In the genomic region with DNA sequence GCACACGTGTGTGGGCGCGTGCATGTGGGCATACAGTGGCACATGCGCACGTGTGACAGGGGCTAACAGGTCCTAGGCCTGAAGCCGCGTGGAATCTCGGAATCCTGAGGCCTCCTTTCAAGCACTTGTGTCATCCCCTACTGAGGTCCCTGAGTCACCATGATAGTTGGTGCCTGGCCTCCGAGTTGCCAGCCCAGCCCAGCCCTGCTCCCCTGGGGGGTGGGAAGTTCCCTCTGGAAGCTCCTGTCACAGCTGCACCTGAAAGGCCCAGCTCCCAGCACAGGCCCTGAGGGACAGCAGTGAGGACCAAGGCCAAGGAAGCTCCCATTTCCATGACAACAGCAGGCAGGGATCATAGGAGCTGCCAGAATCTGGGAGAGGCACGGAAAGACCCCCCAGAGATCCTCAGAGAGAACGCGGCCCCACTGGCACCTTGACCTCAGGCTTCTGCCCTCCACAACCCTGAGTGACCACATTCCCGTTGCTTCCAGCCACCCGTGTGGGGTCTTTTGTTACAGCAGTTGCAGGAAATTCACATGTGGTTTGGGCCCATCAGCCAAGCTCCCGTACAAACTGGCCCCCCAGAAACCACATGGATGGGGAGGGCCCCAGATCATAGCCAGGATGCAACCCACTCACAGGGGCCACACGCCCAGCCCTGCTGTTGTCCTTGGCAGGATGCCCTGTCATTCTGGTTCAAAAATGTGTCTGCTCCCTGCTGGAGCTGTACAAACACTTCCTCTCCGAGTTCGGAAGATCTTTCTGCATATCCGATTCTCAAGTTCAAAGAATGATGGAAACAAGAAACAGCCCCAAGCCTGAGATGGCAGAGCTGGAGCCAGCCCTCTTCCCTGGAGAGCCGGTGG, we compare ENCODE assay signal across 16 cellular contexts. TPM values are rescaled to one million over a fixed set of nuclear protein-coding genes. Genes with fewer than 3 reads are reported as not detected.
DNase-seq lines count a peak whose midpoint lies in the region; ATAC-seq, FAIRE-seq and TF ChIP-seq lines count a peak whose summit lies in the region.
"Had no signal": no experiment of that assay in that cellular context is flagged by ENCODE, and none has a peak within 500 bp of the region (broad histone marks: within the 10 kb centered on the region; RNA-seq: fewer than 3 reads in every experiment).

No MANE protein-coding gene starts in this region.

- FAIRE-seq in HepG2 (lab: Jason Lieb, UNC) (no peak), astrocyte (lab: Jason Lieb, UNC) (no peak)

- BruUV-seq in HepG2 (replicated peaks; lab: Mats Ljungman, UMichigan) = no TSS peak

- no peak for TF ChIP-seq POLR2A in HepG2 (IDR thresholded peaks at IDR 0.05; ENCODE audit: insufficient read depth in 1 of 2, low read depth in 2 of 2, low read length in 2 of 2)
- no peak for TF ChIP-seq POLR2A in uterus (IDR thresholded peaks at IDR 0.05)

- no peak overlapping the region for H3K9ac ChIP-seq in liver (ENCODE audit: low read depth in 1 of 2, low read length in 2 of 2)
- no peak overlapping the region for H3K9ac ChIP-seq in HepG2 (ENCODE audit: insufficient read depth, low read depth, low read length)
- H3K9ac ChIP-seq in astrocyte (ENCODE audit: low read length) = no peak overlapping the region

- H4K20me1 ChIP-seq in HepG2 (ENCODE audit: insufficient read depth, low read length) = peaks cover 7% of the 10 kb centered on the region; the same call in 1 of the 2 replicates
- H4K20me1 ChIP-seq in astrocyte (ENCODE audit: insufficient read depth, low read length) = no peaks in the 10 kb centered on the region

- no peak overlapping the region for H3K27ac Mint-ChIP-seq in astrocyte (ENCODE audit: unreplicated experiment)
- no peak overlapping the region for H3K27ac Mint-ChIP-seq in natural killer cell treated with Interleukin-12 subunit alpha and Interleukin-12 subunit beta and Interleukin-15 and Interleukin-18, amount 100 ng/mL, for 72 hours
- H3K27ac Mint-ChIP-seq: activated B cell treated with CpG ODN at 0.5 μM for 24 hours; activated T-helper 1 cell treated with anti-CD3 and anti-CD28 coated beads, Interleukin-12 subunit alpha, Interleukin-12 subunit beta, Interleukin-2, Interleukin-4 antibody, amounts not matched to agents 30 ng/mL and 10 ng/mL and 1 ng/mL, durations not matched to agents 14 hours and 24 hours and 36 hours; CD14-positive monocyte; memory B cell had no signal

- POLR2A ChIA-PET in HepG2 (lab: Yijun Ruan, JAX) = no interaction called here

- peaks cover 3% of the 10 kb centered on the region for H3K9me3 Mint-ChIP-seq in astrocyte (ENCODE audit: unreplicated experiment)
- no peaks in the 10 kb centered on the region for H3K9me3 Mint-ChIP-seq in natural killer cell treated with Interleukin-12 subunit alpha and Interleukin-12 subunit beta and Interleukin-15 and Interleukin-18, amount 100 ng/mL, for 72 hours
- H3K9me3 Mint-ChIP-seq: activated B cell treated with CpG ODN at 0.5 μM for 24 hours; activated T-helper 1 cell treated with anti-CD3 and anti-CD28 coated beads, Interleukin-12 subunit alpha, Interleukin-12 subunit beta, Interleukin-2, Interleukin-4 antibody, amounts not matched to agents 30 ng/mL and 10 ng/mL and 1 ng/mL, durations not matched to agents 14 hours and 24 hours and 36 hours; memory B cell had no signal

- ATAC-seq in HepG2 (no peak; the same call in 2 of the 3 replicates), left lung (peak; percentile 19)
- no peak for ATAC-seq in natural killer cell treated with Interleukin-12 subunit alpha and Interleukin-12 subunit beta and Interleukin-15 and Interleukin-18, amount 100 ng/mL, for 72 hours
- ATAC-seq: gastrocnemius medialis had no signal

- H3K9me3 ChIP-seq in liver (ENCODE audit: control insufficient read depth in 4 of 4, low read length in 3 of 4) (no peaks in the 10 kb centered on the region), HepG2 (ENCODE audit: low read length) (no peaks in the 10 kb centered on the region), astrocyte (ENCODE audit: insufficient read depth, low read depth, low read length) (no peaks in the 10 kb centered on the region), left lung (no peaks in the 10 kb centered on the region), uterus (no peaks in the 10 kb centered on the region)
- H3K9me3 ChIP-seq: gastrocnemius medialis had no signal

- peaks cover 10% of the 10 kb centered on the region for H3K4me1 Mint-ChIP-seq in astrocyte (ENCODE audit: low read depth, unreplicated experiment)
- H3K4me1 Mint-ChIP-seq in natural killer cell treated with Interleukin-12 subunit alpha and Interleukin-12 subunit beta and Interleukin-15 and Interleukin-18, amount 100 ng/mL, for 72 hours (ENCODE audit: low read depth in 2 of 2) = peaks cover 0 to 4% of the 10 kb centered on the region in 2 donors

- no peak for DNase-seq in HepG2 (ENCODE audit: low spot score)
- peak; percentile 51 for DNase-seq in astrocyte (ENCODE audit: low read depth)
- no peak for DNase-seq in left lung
- no peak for DNase-seq in NCI-H1436 treated with DMSO at 0.1 percent for 48 hours (lab: John Stamatoyannopoulos, UW)
- DNase-seq in uterus = no peak
- DNase-seq in natural killer cell treated with Interleukin-12 subunit alpha and Interleukin-12 subunit beta and Interleukin-15 and Interleukin-18, amount 100 ng/mL, for 72 hours (ENCODE audit: low spot score) = no peak
- no peak for DNase-seq in NCI-H128 (lab: John Stamatoyannopoulos, UW; ENCODE audit: unreplicated experiment)
- DNase-seq: activated B cell treated with CpG ODN at 0.5 μM for 24 hours, gastrocnemius medialis, NCI-H1048 had no signal

- H3K79me2 ChIP-seq in HepG2 (ENCODE audit: insufficient read depth, low read length) (no peaks in the 10 kb centered on the region), astrocyte (ENCODE audit: insufficient read depth, low read length) (no peaks in the 10 kb centered on the region)

- CTCF ChIA-PET in HepG2 (lab: Yijun Ruan, JAX; ENCODE audit: low intra/inter-chr PET ratio, low total read pairs) = no interaction called here

- H3K4me2 ChIP-seq in HepG2 (ENCODE audit: low read depth, low read length) = no peak overlapping the region
- H3K4me2 ChIP-seq in astrocyte (ENCODE audit: low read length) = peak overlapping the region; percentile 54

- H3K4me1 ChIP-seq in liver (ENCODE audit: control insufficient read depth in 4 of 4, insufficient read depth in 4 of 4, low read length in 3 of 4) (no peaks in the 10 kb centered on the region), HepG2 (ENCODE audit: insufficient read depth, low read length) (no peaks in the 10 kb centered on the region), astrocyte (ENCODE audit: insufficient read depth, low read length) (peaks cover 10% of the 10 kb centered on the region), left lung (peaks cover 12 to 16% of the 10 kb centered on the region in 2 donors), uterus (peaks cover 0 to 11% of the 10 kb centered on the region in 2 donors)

- no peak for TF ChIP-seq EP300 in HepG2 (IDR thresholded peaks at IDR 0.05; ENCODE audit: low read depth in 2 of 2, low read length in 2 of 2)
- no peak for TF ChIP-seq EP300 in HepG2 (CRISPR knock-in tag; IDR thresholded peaks at IDR 0.05; ENCODE audit: borderline replicate concordance)

- H3K36me3 Mint-ChIP-seq in astrocyte (ENCODE audit: low read depth, unreplicated experiment) = no peaks in the 10 kb centered on the region
- H3K36me3 Mint-ChIP-seq in natural killer cell treated with Interleukin-12 subunit alpha and Interleukin-12 subunit beta and Interleukin-15 and Interleukin-18, amount 100 ng/mL, for 72 hours = no peaks in the 10 kb centered on the region
- H3K36me3 Mint-ChIP-seq: CD14-positive monocyte, memory B cell had no signal

- H3K27ac ChIP-seq in liver (ENCODE audit: low read depth in 1 of 2, low read length in 2 of 2) = no peak overlapping the region
- H3K27ac ChIP-seq in HepG2 (ENCODE audit: extremely low read length, insufficient read depth, low read length) = no peak overlapping the region
- no peak overlapping the region for H3K27ac ChIP-seq in astrocyte (ENCODE audit: low read depth, low read length)
- H3K27ac ChIP-seq in left lung = no peak overlapping the region
- H3K27ac ChIP-seq in uterus = no peak overlapping the region
- H3K27ac ChIP-seq: gastrocnemius medialis, HL-60 had no signal

- no peak for TF ChIP-seq CTCF in liver (IDR thresholded peaks at IDR 0.05; ENCODE audit: low read depth, low read length, missing input control)
- TF ChIP-seq CTCF in HepG2 (CRISPR knock-in tag; IDR thresholded peaks at IDR 0.05) = no peak
- no peak for TF ChIP-seq CTCF in astrocyte (IDR thresholded peaks at IDR 0.05; ENCODE audit: insufficient read depth, low read depth, low read length)
- no peak for TF ChIP-seq CTCF in left lung (IDR thresholded peaks at IDR 0.05)
- TF ChIP-seq CTCF in uterus (IDR thresholded peaks at IDR 0.05) = no peak

- TF ChIP-seq RAD21 in liver (IDR thresholded peaks at IDR 0.05) (no peak), HepG2 (CRISPR knock-in tag; IDR thresholded peaks at IDR 0.05) (no peak)

- H3K27me3 ChIP-seq in liver (ENCODE audit: control insufficient read depth in 4 of 4, insufficient read depth in 4 of 4, low read length in 3 of 4) (no peaks in the 10 kb centered on the region), HepG2 (ENCODE audit: control insufficient read depth in 1 of 2, insufficient read depth in 2 of 2, low read length in 2 of 2) (peaks cover 39 to 83% of the 10 kb centered on the region in 2 experiments; a peak in 4 of 5 replicates), astrocyte (ENCODE audit: insufficient read depth, low read length) (peaks cover 26% of the 10 kb centered on the region), left lung (peaks cover 0 to 28% of the 10 kb centered on the region in 2 donors), uterus (no peaks in the 10 kb centered on the region)

- in situ Hi-C loops in HepG2 (cut with HindIII; ENCODE audit: extremely low pct_ligation_motif_present, low pct_unique_long_range_greater_than_20kb) = no loop called here

- peaks cover 45% of the 10 kb centered on the region for H3K27me3 Mint-ChIP-seq in astrocyte (ENCODE audit: low read depth, unreplicated experiment)
- peaks cover 14 to 25% of the 10 kb centered on the region in 2 donors for H3K27me3 Mint-ChIP-seq in natural killer cell treated with Interleukin-12 subunit alpha and Interleukin-12 subunit beta and Interleukin-15 and Interleukin-18, amount 100 ng/mL, for 72 hours

- H3K36me3 ChIP-seq in liver (ENCODE audit: control insufficient read depth in 4 of 4, insufficient read depth in 3 of 4, low read depth in 1 of 4, low read length in 3 of 4) (no peaks in the 10 kb centered on the region), HepG2 (replicated peaks in 1 of 2; ENCODE audit: control insufficient read depth in 1 of 2, insufficient read depth in 2 of 2, low read length in 2 of 2) (no peaks in the 10 kb centered on the region), astrocyte (ENCODE audit: insufficient read depth, low read length) (no peaks in the 10 kb centered on the region), left lung (no peaks in the 10 kb centered on the region), uterus (no peaks in the 10 kb centered on the region)
- H3K36me3 ChIP-seq: gastrocnemius medialis had no signal

- intact Hi-C loops in HepG2 (cut with micrococcal nuclease; ENCODE audit: unreplicated experiment) (no loop called here), left lung (cut with DNase I) (no loop called here), uterus (cut with DNase I; ENCODE audit: low total_unique reads) (no loop called here)

- H3K4me3 ChIP-seq in liver (ENCODE audit: low read depth in 1 of 3, low read length in 3 of 3) (no peak overlapping the region), HepG2 (replicated peaks in 1 of 3; ENCODE audit: insufficient read depth in 1 of 3, low read depth in 2 of 3, low read length in 3 of 3) (no peak overlapping the region), astrocyte (ENCODE audit: insufficient read depth, low read depth, low read length) (no peak overlapping the region), left lung (no peak overlapping the region), uterus (no peak overlapping the region)
- H3K4me3 ChIP-seq: gastrocnemius medialis had no signal

- 57% methylated on average over 20 of the region's 20 CpGs for WGBS in liver
- WGBS in HepG2 (ENCODE audit: low lambda C conversion rate) = 24% methylated on average over 11 of the region's 20 CpGs

- H3K4me3 Mint-ChIP-seq in astrocyte (ENCODE audit: unreplicated experiment) = peak overlapping the region; percentile 11
- no peak overlapping the region for H3K4me3 Mint-ChIP-seq in natural killer cell treated with Interleukin-12 subunit alpha and Interleukin-12 subunit beta and Interleukin-15 and Interleukin-18, amount 100 ng/mL, for 72 hours
- H3K4me3 Mint-ChIP-seq: activated B cell treated with CpG ODN at 0.5 μM for 24 hours; activated T-helper 1 cell treated with anti-CD3 and anti-CD28 coated beads, Interleukin-12 subunit alpha, Interleukin-12 subunit beta, Interleukin-2, Interleukin-4 antibody, amounts not matched to agents 30 ng/mL and 10 ng/mL and 1 ng/mL, durations not matched to agents 14 hours and 24 hours and 36 hours; memory B cell had no signal

- H2AFZ ChIP-seq in HepG2 (ENCODE audit: low read length) = no peak overlapping the region
- no peak overlapping the region for H2AFZ ChIP-seq in astrocyte (ENCODE audit: low read depth, low read length)

RNA-seq across cellular contexts. Expression of a gene that starts 35.2 kb away (rescaled TPM):
- total RNA-seq in liver (10 to 100 TPM in 1 of 2 donors, 1 to 10 TPM in 1; 1.7 to 12.0 TPM), HepG2 (2016; rRNA removed; fragmentation: Illumina TruSeq; extraction: Trizol) (0.76 and 2.2 TPM in 2 replicates), astrocyte (not detected in 2 replicates), left lung (under 1 TPM in 1 of 2 donors, not detected in 1; 0.18 TPM), uterus (not detected)
- polyA plus RNA-seq in liver (1 to 10 TPM; 3.8 to 4.1 TPM), HepG2 (2011; rRNA removed) (1.1 and 2.2 TPM in 2 replicates)
- total RNA-seq in HepG2 (2016; cell fraction: cytosol; rRNA removed; fragmentation: Illumina TruSeq; extraction: Trizol; ENCODE audit: low read depth) = 0.30 TPM in 1 of 2 replicates, not detected in the other
- 0.54 and 2.3 TPM in 2 replicates for total RNA-seq in HepG2 (2016; cell fraction: insoluble cytoplasmic fraction; rRNA removed; fragmentation: Illumina TruSeq; extraction: Trizol)
- total RNA-seq in HepG2 (2016; cell fraction: membrane; rRNA removed; fragmentation: Illumina TruSeq; extraction: Trizol) = 0.28 and 0.41 TPM in 2 replicates
- total RNA-seq in HepG2 (2016; cell fraction: nucleus; rRNA removed; fragmentation: Illumina TruSeq; extraction: Trizol) = 3.2 and 3.4 TPM in 2 replicates
- polyA plus RNA-seq in HepG2 (2011; cell fraction: cytosol; rRNA removed) = 1.2 and 1.3 TPM in 2 replicates
- 5.5 and 5.6 TPM in 2 replicates for polyA plus RNA-seq in HepG2 (2011; cell fraction: nucleus; rRNA removed)
- 1.7 and 2.5 TPM in 2 replicates for polyA plus RNA-seq in HepG2 (2012)
- 0.20 and 0.24 TPM in 2 replicates for polyA plus RNA-seq in HepG2 (2016; cell fraction: cytosol; fragmentation: Illumina TruSeq; extraction: Trizol; ENCODE audit: low read depth)
- polyA plus RNA-seq in HepG2 (2016; cell fraction: insoluble cytoplasmic fraction; fragmentation: Illumina TruSeq; extraction: Trizol; ENCODE audit: low read depth) = 0.19 and 0.36 TPM in 2 replicates
- polyA plus RNA-seq in HepG2 (2016; cell fraction: membrane; fragmentation: Illumina TruSeq; extraction: Trizol; ENCODE audit: low read depth) = 0.15 and 0.29 TPM in 2 replicates
- 1.4 and 2.3 TPM in 2 replicates for polyA plus RNA-seq in HepG2 (2016; cell fraction: nucleus; fragmentation: Illumina TruSeq; extraction: Trizol; ENCODE audit: insufficient read depth, low read depth)
- 6.6 TPM in 1 of 2 replicates, not detected in the other for polyA minus RNA-seq in HepG2 (2011; rRNA and poly(A)+ RNA removed; ENCODE audit: low replicate concordance)
- polyA minus RNA-seq in HepG2 (2011; cell fraction: cytosol; rRNA and poly(A)+ RNA removed) = 0.79 and 1.1 TPM in 2 replicates
- 10.6 and 12.7 TPM in 2 replicates for polyA minus RNA-seq in HepG2 (2011; cell fraction: nucleus; rRNA and poly(A)+ RNA removed)
- total RNA-seq in natural killer cell treated with Interleukin-12 subunit alpha and Interleukin-12 subunit beta and Interleukin-15 and Interleukin-18, amount 100 ng/mL, for 72 hours = under 1 TPM in 1 of 2 donors, not detected in 1; 0.14 TPM
- total RNA-seq: gastrocnemius medialis, skeletal muscle tissue had no signal
- polyA plus RNA-seq: CD14-positive monocyte had no signal
